Comparison of ENCODE assay signal across 15 cellular contexts in genomic region chr2:18119883-18120282, GRCh38.
DNase-seq lines count a peak whose midpoint lies in the region; ATAC-seq, FAIRE-seq and TF ChIP-seq lines count a peak whose summit lies in the region.
"Had no signal": no experiment of that assay in that cellular context is flagged by ENCODE, and none has a peak within 500 bp of the region (broad histone marks: within the 10 kb centered on the region; RNA-seq: fewer than 3 reads in every experiment).

No MANE protein-coding gene starts in this region.

- H4K20me1 ChIP-seq in astrocyte (ENCODE audit: insufficient read depth, low read length), result no peaks in the 10 kb centered on the region

- no peak overlapping the region for H3K4me2 ChIP-seq in astrocyte (ENCODE audit: low read length)

- CTCF ChIA-PET in naive thymus-derived CD4-positive, alpha-beta T cell (lab: Charles Lee), result no interaction called here

- no peaks in the 10 kb centered on the region for H3K79me2 ChIP-seq in astrocyte (ENCODE audit: insufficient read depth, low read length)

- H3K36me3 Mint-ChIP-seq in HFFc6 (ENCODE audit: low read depth) (no peaks in the 10 kb centered on the region), astrocyte (ENCODE audit: low read depth, unreplicated experiment) (no peaks in the 10 kb centered on the region)
- H3K36me3 Mint-ChIP-seq in naive thymus-derived CD4-positive, alpha-beta T cell, result no peaks in the 10 kb centered on the region
- H3K36me3 Mint-ChIP-seq: memory B cell had no signal

- TF ChIP-seq CTCF in AG10803 (conservative IDR thresholded peaks at IDR 0.05; ENCODE audit: low read length) (no peak), HFFc6 (IDR thresholded peaks at IDR 0.05) (no peak), astrocyte (IDR thresholded peaks at IDR 0.05; ENCODE audit: insufficient read depth, low read depth, low read length) (no peak), uterus (IDR thresholded peaks at IDR 0.05) (no peak)

- POLR2A ChIA-PET in naive thymus-derived CD4-positive, alpha-beta T cell (lab: Charles Lee), result no interaction called here

- H3K9me3 ChIP-seq in astrocyte (ENCODE audit: insufficient read depth, low read depth, low read length) (no peaks in the 10 kb centered on the region), uterus (no peaks in the 10 kb centered on the region)
- H3K9me3 ChIP-seq in naive thymus-derived CD4-positive, alpha-beta T cell (ENCODE audit: control insufficient read depth in 2 of 3, low read length in 3 of 3), result no peaks in the 10 kb centered on the region
- H3K9me3 ChIP-seq: colonic mucosa, heart left ventricle had no signal

- H3K27me3 Mint-ChIP-seq in HFFc6 (ENCODE audit: insufficient read depth) (peaks cover 4% of the 10 kb centered on the region; the same call in 1 of the 2 replicates), astrocyte (ENCODE audit: low read depth, unreplicated experiment) (peaks cover 4% of the 10 kb centered on the region)
- peaks cover 0 to 19% (median 14%) of the 10 kb centered on the region in 5 donors for H3K27me3 Mint-ChIP-seq in naive thymus-derived CD4-positive, alpha-beta T cell

- TF ChIP-seq POLR2A in uterus (IDR thresholded peaks at IDR 0.05), result no peak

- intact Hi-C loops in naive thymus-derived CD4-positive, alpha-beta T cell (cut with micrococcal nuclease), result no loop called here
- intact Hi-C loops in uterus (cut with DNase I; ENCODE audit: low total_unique reads), result no loop called here

- no peak overlapping the region for H2AFZ ChIP-seq in astrocyte (ENCODE audit: low read depth, low read length)

- H3K4me3 Mint-ChIP-seq in HFFc6, result no peak overlapping the region; the same call in 1 of the 2 replicates
- no peak overlapping the region for H3K4me3 Mint-ChIP-seq in astrocyte (ENCODE audit: unreplicated experiment)
- no peak overlapping the region for H3K4me3 Mint-ChIP-seq in naive thymus-derived CD4-positive, alpha-beta T cell
- H3K4me3 Mint-ChIP-seq: activated CD4-positive, alpha-beta T cell treated with anti-CD3 and anti-CD28 coated beads, Interleukin-2, amount 10 ng/mL, durations not matched to agents 7 days and 5 days; memory B cell had no signal

- H3K4me1 Mint-ChIP-seq in HFFc6 (ENCODE audit: low read depth), result peaks cover 10% of the 10 kb centered on the region; the same call in 1 of the 2 replicates
- no peaks in the 10 kb centered on the region for H3K4me1 Mint-ChIP-seq in astrocyte (ENCODE audit: low read depth, unreplicated experiment)
- H3K4me1 Mint-ChIP-seq in naive thymus-derived CD4-positive, alpha-beta T cell, result no peaks in the 10 kb centered on the region
- H3K4me1 Mint-ChIP-seq: activated CD4-positive, alpha-beta T cell treated with anti-CD3 and anti-CD28 coated beads, Interleukin-2, amount 10 ng/mL, durations not matched to agents 7 days and 5 days had no signal

- H3K9me3 Mint-ChIP-seq in HFFc6 (no peaks in the 10 kb centered on the region), astrocyte (ENCODE audit: unreplicated experiment) (no peaks in the 10 kb centered on the region)
- peaks cover 0 to 7% (median 3%) of the 10 kb centered on the region in 11 donors for H3K9me3 Mint-ChIP-seq in naive thymus-derived CD4-positive, alpha-beta T cell
- H3K9me3 Mint-ChIP-seq: activated CD4-positive, alpha-beta T cell treated with anti-CD3 and anti-CD28 coated beads, Interleukin-2, amount 10 ng/mL, durations not matched to agents 7 days and 5 days had no signal

- peak; percentile 71 for ATAC-seq in left lobe of liver
- ATAC-seq in GM21723 (IDR thresholded peaks at IDR 0.05; ENCODE audit: unreplicated experiment), result no peak
- no peak for ATAC-seq in GM19324 (IDR thresholded peaks at IDR 0.05; ENCODE audit: low FRiP score, unreplicated experiment)
- no peak for ATAC-seq in naive thymus-derived CD4-positive, alpha-beta T cell

- H3K27ac ChIP-seq in astrocyte (ENCODE audit: low read depth, low read length) (no peak overlapping the region), uterus (no peak overlapping the region)
- no peak overlapping the region for H3K27ac ChIP-seq in naive thymus-derived CD4-positive, alpha-beta T cell (ENCODE audit: low read depth, low read length)
- H3K27ac ChIP-seq: colonic mucosa, heart left ventricle had no signal

- no peak overlapping the region for H3K9ac ChIP-seq in astrocyte (ENCODE audit: low read length)

- H3K36me3 ChIP-seq in astrocyte (ENCODE audit: insufficient read depth, low read length), result no peaks in the 10 kb centered on the region
- no peaks in the 10 kb centered on the region for H3K36me3 ChIP-seq in naive thymus-derived CD4-positive, alpha-beta T cell (ENCODE audit: control insufficient read depth in 2 of 3, insufficient read depth in 3 of 3, low read length in 3 of 3)
- H3K36me3 ChIP-seq in uterus, result no peaks in the 10 kb centered on the region
- H3K36me3 ChIP-seq: colonic mucosa, heart left ventricle had no signal

- H3K4me3 ChIP-seq in AG10803 (ENCODE audit: low read length) (0 out of 2 replicates have a peak overlapping the region, but pooled peaks have one; percentile 2), astrocyte (ENCODE audit: insufficient read depth, low read depth, low read length) (no peak overlapping the region), uterus (no peak overlapping the region)
- H3K4me3 ChIP-seq in naive thymus-derived CD4-positive, alpha-beta T cell (ENCODE audit: low read length), result no peak overlapping the region
- H3K4me3 ChIP-seq: colonic mucosa, heart left ventricle had no signal

- FAIRE-seq in astrocyte (lab: Jason Lieb, UNC), result peak; percentile 37
- FAIRE-seq: GM12891, urothelium cell line had no signal

- H3K4me1 ChIP-seq in astrocyte (ENCODE audit: insufficient read depth, low read length) (peaks cover 2% of the 10 kb centered on the region), uterus (no peaks in the 10 kb centered on the region)
- H3K4me1 ChIP-seq in naive thymus-derived CD4-positive, alpha-beta T cell (ENCODE audit: control insufficient read depth in 2 of 2, insufficient read depth in 2 of 2, low read length in 2 of 2), result no peaks in the 10 kb centered on the region
- H3K4me1 ChIP-seq: colonic mucosa had no signal

- H3K27ac Mint-ChIP-seq in HFFc6, result no peak overlapping the region
- no peak overlapping the region for H3K27ac Mint-ChIP-seq in astrocyte (ENCODE audit: unreplicated experiment)
- no peak overlapping the region for H3K27ac Mint-ChIP-seq in naive thymus-derived CD4-positive, alpha-beta T cell
- H3K27ac Mint-ChIP-seq: activated CD4-positive, alpha-beta T cell treated with anti-CD3 and anti-CD28 coated beads, Interleukin-2, amount 10 ng/mL, durations not matched to agents 7 days and 5 days; memory B cell had no signal

- H3K27me3 ChIP-seq in astrocyte (ENCODE audit: insufficient read depth, low read length), result peaks cover 2% of the 10 kb centered on the region
- H3K27me3 ChIP-seq in naive thymus-derived CD4-positive, alpha-beta T cell (ENCODE audit: control insufficient read depth in 2 of 2, insufficient read depth in 2 of 2, low read length in 2 of 2), result no peaks in the 10 kb centered on the region
- H3K27me3 ChIP-seq in uterus, result no peaks in the 10 kb centered on the region
- H3K27me3 ChIP-seq: colonic mucosa had no signal

- DNase-seq in AG10803 (ENCODE audit: low read depth), result peak; percentile 93
- peak; percentile 35 for DNase-seq in HFFc6
- DNase-seq in astrocyte (ENCODE audit: low read depth), result peak; percentile 84
- peak; percentile 46 for DNase-seq in left lobe of liver (ENCODE audit: low spot score)
- no peak for DNase-seq in naive thymus-derived CD4-positive, alpha-beta T cell
- DNase-seq in uterus, result no peak
- DNase-seq: activated CD4-positive, alpha-beta T cell treated with anti-CD3 and anti-CD28 coated beads, Interleukin-2, amount 10 ng/mL, durations not matched to agents 7 days and 5 days; activated gamma-delta T cell; colonic mucosa had no signal

Comparison
In these comparisons a context has a peak if more than half of its experiments do, and no peak if none do; other contexts are left out.
1. DNase-seq: peak in AG10803 (single experiment), HFFc6 (single experiment), astrocyte (single experiment) and left lobe of liver (single experiment); none in naive thymus-derived CD4-positive, alpha-beta T cell (0 of 9) and uterus (0 of 2).